8 cellular contexts compared by ENCODE assay signal in genomic region chr20:44885392-44886275, GRCh38.
DNase-seq lines count a peak whose midpoint lies in the region; ATAC-seq and TF ChIP-seq lines count a peak whose summit lies in the region.

YWHAB (plus strand) TSS chr20:44885705; CDS start chr20:44901534, 15,829 bp downstream.

- TF ChIP-seq POLR2A in GM18951 (IDR thresholded peaks at IDR 0.05; ENCODE audit: extremely low read depth, insufficient read depth, insufficient read length) = peak; percentile 87

- TF ChIP-seq CTCF in AG09309 (IDR thresholded peaks at IDR 0.05; ENCODE audit: control insufficient read depth, insufficient read depth, low read depth, low read length, missing control alignments) = no peak

- in situ Hi-C loops in GM18951 (cut with MboI; ENCODE audit: low sequenced_read_pairs, unreplicated experiment) = no loop called here

- H3K4me3 ChIP-seq in AG09309 (ENCODE audit: control insufficient read depth, low read depth, low read length) = peak within 1 kb of the TSS; percentile 84

- ATAC-seq in HG03196 (IDR thresholded peaks at IDR 0.05; ENCODE audit: unreplicated experiment) = peak; percentile 90

- DNase-seq in AG09309 (ENCODE audit: low read depth) (peak; percentile 77), NCI-H345 treated with DMSO at 0.1 percent for 48 hours (lab: John Stamatoyannopoulos, UW; ENCODE audit: unreplicated experiment) (peak; percentile 96), iris pigment epithelial cell (ENCODE audit: low read depth) (peak; percentile 98)
- peak; percentile 96 to 98 (median 97) for DNase-seq in activated CD4-positive, CD25-positive, alpha-beta regulatory T cell (lab: John Stamatoyannopoulos, UW)
- peak; percentile 95 for DNase-seq in central memory CD4-positive, alpha-beta T cell
- peak; percentile 99 for DNase-seq in stimulated activated CD4-positive, alpha-beta T cell treated with anti-CD3 and anti-CD28 coated beads, Interleukin-12 subunit alpha, Interleukin-12 subunit beta, amount 100 ng/mL, for 4 hours

Comparison
In these comparisons a context has a peak if more than half of its experiments do, and no peak if none do; other contexts are left out.
1. Peak in every context shown above with its lines: DNase-seq, ATAC-seq and H3K4me3 ChIP-seq.